In the genomic region with DNA sequence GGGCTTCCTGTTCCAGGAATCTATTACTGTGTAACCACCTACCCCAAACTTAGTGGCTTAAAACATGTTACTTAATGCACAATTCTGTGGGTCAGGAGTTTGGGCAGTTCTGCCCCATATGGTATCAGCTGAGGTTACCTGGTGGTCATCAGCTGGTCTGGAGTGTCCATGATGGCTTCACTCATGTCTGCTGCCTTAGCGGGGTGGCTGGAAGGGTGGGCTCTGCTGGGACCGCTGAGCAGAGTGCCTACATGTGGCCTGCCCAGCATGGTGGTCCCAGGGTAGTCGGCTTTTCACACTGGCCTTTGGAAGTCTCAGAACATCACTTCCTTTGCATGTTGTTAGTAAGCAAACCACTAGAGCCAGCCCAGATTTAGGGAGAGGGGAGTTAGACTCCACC, we compare ENCODE assay signal across 16 cellular contexts. TPM values are rescaled to one million over a fixed set of nuclear protein-coding genes. Genes with fewer than 3 reads are reported as not detected.
DNase-seq lines count a peak whose midpoint lies in the region; ATAC-seq and TF ChIP-seq lines count a peak whose summit lies in the region.
"Had no signal": no experiment of that assay in that cellular context is flagged by ENCODE, and none has a peak within 500 bp of the region (broad histone marks: within the 10 kb centered on the region; RNA-seq: fewer than 3 reads in every experiment).

No MANE protein-coding gene starts in this region.

- H3K27me3 ChIP-seq in SJSA1 (replicated peaks) (no peaks in the 10 kb centered on the region), subcutaneous abdominal adipose tissue (ENCODE audit: control insufficient read depth in 5 of 5, insufficient read depth in 4 of 5, low read length in 5 of 5) (no peaks in the 10 kb centered on the region)
- H3K27me3 ChIP-seq: thyroid gland had no signal

- H3K4me1 Mint-ChIP-seq in activated CD4-positive, alpha-beta memory T cell treated with anti-CD3 and anti-CD28 coated beads, Interleukin-2, amount 10 ng/mL, durations not matched to agents 7 days and 5 days: peaks cover 31% of the 10 kb centered on the region
- H3K4me1 Mint-ChIP-seq in activated CD4-positive, alpha-beta memory T cell treated with anti-CD3 and anti-CD28 coated beads for 36 hours (ENCODE audit: low read depth): peaks cover 39% of the 10 kb centered on the region
- peaks cover 53% of the 10 kb centered on the region for H3K4me1 Mint-ChIP-seq in glutamatergic neuron (ENCODE audit: low read depth, unreplicated experiment)

- H3K27me3 Mint-ChIP-seq in activated CD4-positive, alpha-beta memory T cell treated with anti-CD3 and anti-CD28 coated beads, Interleukin-2, amount 10 ng/mL, durations not matched to agents 7 days and 5 days: no peaks in the 10 kb centered on the region
- no peaks in the 10 kb centered on the region for H3K27me3 Mint-ChIP-seq in activated CD4-positive, alpha-beta memory T cell treated with anti-CD3 and anti-CD28 coated beads for 36 hours
- peaks cover 15% of the 10 kb centered on the region for H3K27me3 Mint-ChIP-seq in glutamatergic neuron (ENCODE audit: unreplicated experiment)
- H3K27me3 Mint-ChIP-seq: dendritic cell treated with granulocyte-macrophage colony-stimulating factor and Interleukin-4, amounts not matched to agents 40 ng/mL and 50 ng/mL, for 4 days; T-cell had no signal

- H3K9me3 ChIP-seq in SJSA1 (replicated peaks): no peaks in the 10 kb centered on the region
- H3K9me3 ChIP-seq in subcutaneous abdominal adipose tissue (ENCODE audit: control insufficient read depth in 5 of 5, low read length in 5 of 5): no peaks in the 10 kb centered on the region
- H3K9me3 ChIP-seq: thyroid gland had no signal

- H3K4me3 ChIP-seq in SJSA1 (no peak overlapping the region), subcutaneous abdominal adipose tissue (ENCODE audit: low read depth in 1 of 5, low read length in 5 of 5) (no peak overlapping the region)
- H3K4me3 ChIP-seq: thyroid gland had no signal

- H3K27ac ChIP-seq in SJSA1 (peak overlapping the region; percentile 88), subcutaneous abdominal adipose tissue (ENCODE audit: low read depth, low read length) (peak overlapping the region; percentile 5)
- H3K27ac ChIP-seq: RWPE1, thyroid gland had no signal

- peak overlapping the region; percentile 73 for H3K27ac Mint-ChIP-seq in activated CD4-positive, alpha-beta memory T cell treated with anti-CD3 and anti-CD28 coated beads, Interleukin-2, amount 10 ng/mL, durations not matched to agents 7 days and 5 days
- H3K27ac Mint-ChIP-seq in activated CD4-positive, alpha-beta memory T cell treated with anti-CD3 and anti-CD28 coated beads for 36 hours: no peak overlapping the region
- H3K27ac Mint-ChIP-seq in glutamatergic neuron (ENCODE audit: unreplicated experiment): peak overlapping the region; percentile 77
- H3K27ac Mint-ChIP-seq: dendritic cell treated with granulocyte-macrophage colony-stimulating factor and Interleukin-4, amounts not matched to agents 40 ng/mL and 50 ng/mL, for 4 days had no signal

- peaks cover 5% of the 10 kb centered on the region for H3K36me3 Mint-ChIP-seq in activated CD4-positive, alpha-beta memory T cell treated with anti-CD3 and anti-CD28 coated beads, Interleukin-2, amount 10 ng/mL, durations not matched to agents 7 days and 5 days (ENCODE audit: low read depth)
- peaks cover 4% of the 10 kb centered on the region for H3K36me3 Mint-ChIP-seq in activated CD4-positive, alpha-beta memory T cell treated with anti-CD3 and anti-CD28 coated beads for 36 hours
- H3K36me3 Mint-ChIP-seq in glutamatergic neuron (ENCODE audit: unreplicated experiment): peaks cover 7% of the 10 kb centered on the region

- H3K4me1 ChIP-seq in SJSA1 (replicated peaks) (peaks cover 29% of the 10 kb centered on the region), subcutaneous abdominal adipose tissue (ENCODE audit: control insufficient read depth in 5 of 5, insufficient read depth in 5 of 5, low read length in 5 of 5) (peaks cover 0 to 15% (median 13%) of the 10 kb centered on the region in 5 donors)
- H3K4me1 ChIP-seq: Caco-2 had no signal

- H3K9ac ChIP-seq in subcutaneous abdominal adipose tissue (ENCODE audit: low read length in 5 of 5): no peak overlapping the region

- peak overlapping the region; percentile 44 for H3K4me3 Mint-ChIP-seq in activated CD4-positive, alpha-beta memory T cell treated with anti-CD3 and anti-CD28 coated beads, Interleukin-2, amount 10 ng/mL, durations not matched to agents 7 days and 5 days
- H3K4me3 Mint-ChIP-seq in activated CD4-positive, alpha-beta memory T cell treated with anti-CD3 and anti-CD28 coated beads for 36 hours: no peak overlapping the region
- H3K4me3 Mint-ChIP-seq in glutamatergic neuron (ENCODE audit: unreplicated experiment): no peak overlapping the region
- H3K4me3 Mint-ChIP-seq: dendritic cell treated with granulocyte-macrophage colony-stimulating factor and Interleukin-4, amounts not matched to agents 40 ng/mL and 50 ng/mL, for 4 days had no signal

- CTCF ChIA-PET in activated CD4-positive, alpha-beta memory T cell treated with anti-CD3 and anti-CD28 coated beads, Interleukin-2, amount 10 ng/mL, durations not matched to agents 7 days and 5 days (lab: Charles Lee): no interaction called here
- CTCF ChIA-PET in activated CD4-positive, alpha-beta memory T cell treated with anti-CD3 and anti-CD28 coated beads for 36 hours (lab: Charles Lee): no interaction called here

- no peak for TF ChIP-seq CTCF in glutamatergic neuron (IDR thresholded peaks at IDR 0.05; ENCODE audit: partially characterized antibody, unreplicated experiment)

- H3K9me3 Mint-ChIP-seq in activated CD4-positive, alpha-beta memory T cell treated with anti-CD3 and anti-CD28 coated beads, Interleukin-2, amount 10 ng/mL, durations not matched to agents 7 days and 5 days: peaks cover 5% of the 10 kb centered on the region
- peaks cover 1% of the 10 kb centered on the region for H3K9me3 Mint-ChIP-seq in activated CD4-positive, alpha-beta memory T cell treated with anti-CD3 and anti-CD28 coated beads for 36 hours
- H3K9me3 Mint-ChIP-seq in glutamatergic neuron (ENCODE audit: unreplicated experiment): peaks cover 31% of the 10 kb centered on the region

- no peak for ATAC-seq in GM18873 (IDR thresholded peaks at IDR 0.05; ENCODE audit: low FRiP score, unreplicated experiment)
- ATAC-seq: esophagus mucosa, T-cell had no signal

- H3K36me3 ChIP-seq in SJSA1 (0 out of 2 replicates have a peak, but pooled peaks cover 3% of the 10 kb centered on the region), subcutaneous abdominal adipose tissue (ENCODE audit: control insufficient read depth in 5 of 5, insufficient read depth in 5 of 5, low read length in 5 of 5) (no peaks in the 10 kb centered on the region)
- H3K36me3 ChIP-seq: thyroid gland had no signal

- DNase-seq in activated CD4-positive, alpha-beta memory T cell treated with anti-CD3 and anti-CD28 coated beads, Interleukin-2, amount 10 ng/mL, durations not matched to agents 7 days and 5 days: no peak
- no peak for DNase-seq in activated CD4-positive, alpha-beta memory T cell treated with anti-CD3 and anti-CD28 coated beads for 36 hours
- no peak for DNase-seq in SJSA1 (ENCODE audit: low read depth in 1 of 2, low spot score in 2 of 2)
- no peak for DNase-seq in glutamatergic neuron
- no peak for DNase-seq in anterior cingulate cortex (lab: John Stamatoyannopoulos, UW)
- no peak for DNase-seq in GM19238 (ENCODE audit: insufficient read length, low spot score)
- DNase-seq: activated CD4-positive, CD25-positive, alpha-beta regulatory T cell treated with anti-CD3 and anti-CD28 coated beads, Interleukin-2, amount 50 U/mL, for 72 hours; Caco-2; NCI-H748 treated with DMSO at 0.1 percent for 48 hours; T-cell; thyroid gland had no signal

- intact Hi-C loops in activated CD4-positive, alpha-beta memory T cell treated with anti-CD3 and anti-CD28 coated beads for 36 hours (cut with micrococcal nuclease): loop anchor here (2.0 kb wide), 1 partner anchor 53 kb away; a partner anchor contains a TSS

- POLR2A ChIA-PET in activated CD4-positive, alpha-beta memory T cell treated with anti-CD3 and anti-CD28 coated beads, Interleukin-2, amount 10 ng/mL, durations not matched to agents 7 days and 5 days (lab: Charles Lee): no interaction called here
- POLR2A ChIA-PET in activated CD4-positive, alpha-beta memory T cell treated with anti-CD3 and anti-CD28 coated beads for 36 hours (lab: Charles Lee): no interaction called here

RNA-seq across cellular contexts. Expression of a gene that starts 53.9 kb away (rescaled TPM):
- total RNA-seq in activated CD4-positive, alpha-beta memory T cell treated with anti-CD3 and anti-CD28 coated beads, Interleukin-2, amount 10 ng/mL, durations not matched to agents 7 days and 5 days: 1 to 10 TPM; 5.5 to 7.1 TPM
- 1 to 10 TPM; 6.4 to 6.6 TPM for total RNA-seq in activated CD4-positive, alpha-beta memory T cell treated with anti-CD3 and anti-CD28 coated beads for 36 hours
- 5.3 and 9.6 TPM in 2 replicates for total RNA-seq in SJSA1 (2014; rRNA removed; shearing (Covaris generic))
- 158 TPM for total RNA-seq in glutamatergic neuron (ENCODE audit: unreplicated experiment)

Comparison
In these comparisons a context has a peak if more than half of its experiments do, and no peak if none do; other contexts are left out.
1. RNA of a gene that starts 53.9 kb away (total RNA-seq): 158 TPM in glutamatergic neuron (single experiment); 5.3 to 9.6 TPM in SJSA1, 5.5 to 7.1 TPM in activated CD4-positive, alpha-beta memory T cell treated with anti-CD3 and anti-CD28 coated beads, Interleukin-2, amount 10 ng/mL, durations not matched to agents 7 days and 5 days and 6.4 to 6.6 TPM in activated CD4-positive, alpha-beta memory T cell treated with anti-CD3 and anti-CD28 coated beads for 36 hours; every median in the first group is over 10 times any median in the second.